10 cellular contexts compared by ENCODE assay signal in genomic region chr2:61978522-61978921, GRCh38.
DNase-seq lines count a peak whose midpoint lies in the region; ATAC-seq, FAIRE-seq and TF ChIP-seq lines count a peak whose summit lies in the region.
"Had no signal": no experiment of that assay in that cellular context is flagged by ENCODE, and none has a peak within 500 bp of the region (broad histone marks: within the 10 kb centered on the region; RNA-seq: fewer than 3 reads in every experiment).

No MANE protein-coding gene starts in this region.

- H3K36me3 Mint-ChIP-seq in progenitor cell of endocrine pancreas (ENCODE audit: insufficient read depth) = peaks cover 10% of the 10 kb centered on the region

- no peaks in the 10 kb centered on the region for H3K27me3 Mint-ChIP-seq in progenitor cell of endocrine pancreas
- H3K27me3 Mint-ChIP-seq: activated CD8-positive, alpha-beta T cell treated with anti-CD3 and anti-CD28 coated beads for 36 hours; central memory CD8-positive, alpha-beta T cell had no signal

- H3K9me3 ChIP-seq in endothelial cell of umbilical vein (replicated peaks; ENCODE audit: control insufficient read depth, insufficient read depth, low read length) = no peaks in the 10 kb centered on the region
- no peaks in the 10 kb centered on the region for H3K9me3 ChIP-seq in SK-N-SH

- dilution Hi-C loops in endothelial cell of umbilical vein (cut with MboI; ENCODE audit: extremely low pct_ligation_motif_present, low sequenced_read_pairs) = no loop called here

- TF ChIP-seq EP300 in SK-N-SH (IDR thresholded peaks at IDR 0.05; ENCODE audit: borderline replicate concordance in 1 of 2, low read depth in 1 of 2, low read length in 1 of 2) = no peak

- no peak overlapping the region for H3K4me3 Mint-ChIP-seq in progenitor cell of endocrine pancreas (ENCODE audit: low read depth)
- H3K4me3 Mint-ChIP-seq: activated CD8-positive, alpha-beta T cell treated with anti-CD3 and anti-CD28 coated beads for 36 hours; central memory CD8-positive, alpha-beta T cell had no signal

- FAIRE-seq in endothelial cell of umbilical vein (lab: Jason Lieb, UNC) = no peak

- no peak for TF ChIP-seq RAD21 in SK-N-SH (IDR thresholded peaks at IDR 0.05; ENCODE audit: low read length)

- H3K27ac Mint-ChIP-seq in progenitor cell of endocrine pancreas = no peak overlapping the region
- H3K27ac Mint-ChIP-seq: activated CD8-positive, alpha-beta T cell treated with anti-CD3 and anti-CD28 coated beads for 36 hours had no signal

- CTCF ChIA-PET in endothelial cell of umbilical vein (lab: Charles Lee) (interaction anchor here (0.9 to 1.4 kb wide), 7 partner anchors 11 to 478 kb away, joined by 3 to 8 read pairs (median 4); no protein-coding TSS in a partner anchor), SK-N-SH (lab: Yijun Ruan, JAX) (interaction anchor here (2.0 kb wide), 1 partner anchor 15 kb away, joined by 7 read pairs; no protein-coding TSS in a partner anchor)

- H3K27ac ChIP-seq in endothelial cell of umbilical vein (ENCODE audit: insufficient read depth, low read depth, low read length) (no peak overlapping the region), SK-N-SH (ENCODE audit: low read depth in 2 of 2, low read length in 1 of 2) (no peak overlapping the region)

- TF ChIP-seq CTCF in endothelial cell of umbilical vein (IDR thresholded peaks at IDR 0.05; ENCODE audit: extremely low read depth in 1 of 2, insufficient read depth in 1 of 2, low read depth in 1 of 2, low read length in 2 of 2) (no peak), progenitor cell of endocrine pancreas (IDR thresholded peaks at IDR 0.05; ENCODE audit: unreplicated experiment) (no peak), SK-N-SH (IDR thresholded peaks at IDR 0.05) (no peak)

- peak; percentile 20 for DNase-seq in NAMALWA (ENCODE audit: low spot score)
- DNase-seq in endothelial cell of umbilical vein (ENCODE audit: low read depth, low spot score) = peak; percentile 69
- DNase-seq in putamen (ENCODE audit: low spot score) = peak; percentile 63
- DNase-seq in H4 (ENCODE audit: low spot score) = no peak
- DNase-seq in progenitor cell of endocrine pancreas (ENCODE audit: low spot score, unreplicated experiment) = no peak
- DNase-seq in SK-N-SH = no peak
- DNase-seq: activated CD8-positive, alpha-beta T cell treated with anti-CD3 and anti-CD28 coated beads for 36 hours had no signal

- BruUV-seq in endothelial cell of umbilical vein (replicated peaks; lab: Mats Ljungman, UMichigan) = no TSS peak

- H2AFZ ChIP-seq in endothelial cell of umbilical vein (ENCODE audit: low read depth, low read length) (no peak overlapping the region), SK-N-SH (ENCODE audit: low read depth) (no peak overlapping the region)

- no peak for TF ChIP-seq POLR2A in GM18505 (IDR thresholded peaks at IDR 0.05; ENCODE audit: borderline replicate concordance, extremely low read depth, insufficient read depth, insufficient read length)
- no peak for TF ChIP-seq POLR2A in endothelial cell of umbilical vein (IDR thresholded peaks at IDR 0.05; ENCODE audit: low read depth, low read length)

- H3K36me3 ChIP-seq in endothelial cell of umbilical vein (ENCODE audit: control insufficient read depth in 2 of 2, extremely low read depth in 1 of 2, insufficient read depth in 2 of 2, low read length in 2 of 2) (no peaks in the 10 kb centered on the region), SK-N-SH (replicated peaks in 1 of 2; ENCODE audit: control insufficient read depth in 1 of 2, insufficient read depth in 2 of 2, low read length in 1 of 2) (no peaks in the 10 kb centered on the region)

- H3K9ac ChIP-seq in endothelial cell of umbilical vein (replicated peaks; ENCODE audit: extremely low read depth, insufficient read depth, low read length) = no peak overlapping the region
- no peak overlapping the region for H3K9ac ChIP-seq in SK-N-SH

- POLR2A ChIA-PET in endothelial cell of umbilical vein (lab: Charles Lee) = no interaction called here
- POLR2A ChIA-PET in SK-N-SH (lab: Yijun Ruan, JAX) = no interaction called here

- H3F3A ChIP-seq in SK-N-SH (replicated peaks; ENCODE audit: insufficient read depth) = peaks cover 3% of the 10 kb centered on the region

- peaks cover 21% of the 10 kb centered on the region for H3K9me3 Mint-ChIP-seq in progenitor cell of endocrine pancreas (ENCODE audit: low read depth)
- H3K9me3 Mint-ChIP-seq: central memory CD8-positive, alpha-beta T cell had no signal

- H3K79me2 ChIP-seq in endothelial cell of umbilical vein (ENCODE audit: control insufficient read depth, insufficient read depth, low read length) (no peaks in the 10 kb centered on the region), SK-N-SH (ENCODE audit: insufficient read depth) (no peaks in the 10 kb centered on the region)

- H3K4me3 ChIP-seq in endothelial cell of umbilical vein (replicated peaks in 1 of 3; ENCODE audit: insufficient read depth in 1 of 3, low read depth in 1 of 3, low read length in 3 of 3) (no peak overlapping the region), SK-N-SH (ENCODE audit: low read depth in 2 of 2, low read length in 1 of 2) (no peak overlapping the region)

- H3K4me2 ChIP-seq in endothelial cell of umbilical vein (ENCODE audit: insufficient read depth, low read length) = no peak overlapping the region
- H3K4me2 ChIP-seq in SK-N-SH = no peak overlapping the region

- intact Hi-C loops in endothelial cell of umbilical vein (cut with micrococcal nuclease) = no loop called here

- no peaks in the 10 kb centered on the region for H3K4me1 ChIP-seq in endothelial cell of umbilical vein (ENCODE audit: control insufficient read depth, extremely low read depth, insufficient read depth, low read length)
- H3K4me1 ChIP-seq in SK-N-SH (ENCODE audit: control insufficient read depth in 1 of 2, insufficient read depth in 2 of 2, low read depth in 1 of 2, low read length in 1 of 2) = no peaks in the 10 kb centered on the region

- H3K9me1 ChIP-seq in endothelial cell of umbilical vein (replicated peaks; ENCODE audit: control insufficient read depth, extremely low read depth, insufficient read depth, low read length) = no peaks in the 10 kb centered on the region

- H3K4me1 Mint-ChIP-seq in progenitor cell of endocrine pancreas (ENCODE audit: low read depth) = peaks cover 2% of the 10 kb centered on the region

- no peaks in the 10 kb centered on the region for H3K9me2 ChIP-seq in SK-N-SH

- H3K27me3 ChIP-seq in endothelial cell of umbilical vein (ENCODE audit: control insufficient read depth in 2 of 2, insufficient read depth in 2 of 2, low read length in 2 of 2) = no peaks in the 10 kb centered on the region
- no peaks in the 10 kb centered on the region for H3K27me3 ChIP-seq in SK-N-SH (ENCODE audit: insufficient read depth)

- H4K20me1 ChIP-seq in endothelial cell of umbilical vein (replicated peaks; ENCODE audit: control insufficient read depth, extremely low read depth, insufficient read depth, low read length) (no peaks in the 10 kb centered on the region), SK-N-SH (ENCODE audit: insufficient read depth) (no peaks in the 10 kb centered on the region)

- ATAC-seq in GM18505 (IDR thresholded peaks at IDR 0.05; ENCODE audit: unreplicated experiment) (peak; percentile 91), GM19452 (IDR thresholded peaks at IDR 0.05; ENCODE audit: unreplicated experiment) (no peak)
- ATAC-seq: activated CD8-positive, alpha-beta T cell treated with anti-CD3 and anti-CD28 coated beads for 36 hours had no signal

TF ChIP-seq in endothelial cell of umbilical vein, 7 proteins besides CTCF, POLR2A, EP300 and RAD21:
- no peak for TF ChIP-seq MYC (IDR thresholded peaks at IDR 0.05; ENCODE audit: low read depth, low read length)
- TF ChIP-seq GATA2 (IDR thresholded peaks at IDR 0.05; ENCODE audit: insufficient read depth, insufficient read length, low read depth, low read length) = no peak
- no peak for TF ChIP-seq POLR2AphosphoS5 (IDR thresholded peaks at IDR 0.05; ENCODE audit: insufficient read depth, low read depth, low read length)
- no peak for TF ChIP-seq MAX (IDR thresholded peaks at IDR 0.05; ENCODE audit: insufficient read depth, insufficient read length)
- no peak for TF ChIP-seq FOS (IDR thresholded peaks at IDR 0.05; ENCODE audit: borderline replicate concordance, insufficient read depth, low read length)
- TF ChIP-seq JUN (IDR thresholded peaks at IDR 0.05; ENCODE audit: borderline replicate concordance, insufficient read depth, insufficient read length, low read depth) = no peak

TF ChIP-seq in SK-N-SH, 30 proteins besides CTCF, POLR2A, EP300 and RAD21:
- TF ChIP-seq CHD2 (IDR thresholded peaks at IDR 0.05; ENCODE audit: low read length, partially characterized antibody) (no peak), TCF12 (IDR thresholded peaks at IDR 0.05) (no peak), USF2 (IDR thresholded peaks at IDR 0.05; ENCODE audit: borderline replicate concordance, low read depth, low read length) (no peak), RCOR1 (IDR thresholded peaks at IDR 0.05; ENCODE audit: low read length) (no peak), NRF1 (IDR thresholded peaks at IDR 0.05; ENCODE audit: low read depth, low read length) (no peak)
TF ChIP-seq in SK-N-SH: peak in this region for 0.

Comparison
In these comparisons a context has a peak if more than half of its experiments do, and no peak if none do; other contexts are left out.
1. DNase-seq: peak in NAMALWA (single experiment), endothelial cell of umbilical vein (single experiment) and putamen (single experiment); none in H4 (single experiment), progenitor cell of endocrine pancreas (single experiment) and SK-N-SH (single experiment).